In genomic region chr19:3406571-3407111, GRCh38 we compare ENCODE assay signal across 1 cellular context.
TF ChIP-seq lines count a peak whose summit lies in the region.

No MANE protein-coding gene starts in this region.

TF ChIP-seq in liver, 16 proteins besides CTCF, POLR2A, EP300 and RAD21 (continued from another document):
- TF ChIP-seq, protein P1, sequence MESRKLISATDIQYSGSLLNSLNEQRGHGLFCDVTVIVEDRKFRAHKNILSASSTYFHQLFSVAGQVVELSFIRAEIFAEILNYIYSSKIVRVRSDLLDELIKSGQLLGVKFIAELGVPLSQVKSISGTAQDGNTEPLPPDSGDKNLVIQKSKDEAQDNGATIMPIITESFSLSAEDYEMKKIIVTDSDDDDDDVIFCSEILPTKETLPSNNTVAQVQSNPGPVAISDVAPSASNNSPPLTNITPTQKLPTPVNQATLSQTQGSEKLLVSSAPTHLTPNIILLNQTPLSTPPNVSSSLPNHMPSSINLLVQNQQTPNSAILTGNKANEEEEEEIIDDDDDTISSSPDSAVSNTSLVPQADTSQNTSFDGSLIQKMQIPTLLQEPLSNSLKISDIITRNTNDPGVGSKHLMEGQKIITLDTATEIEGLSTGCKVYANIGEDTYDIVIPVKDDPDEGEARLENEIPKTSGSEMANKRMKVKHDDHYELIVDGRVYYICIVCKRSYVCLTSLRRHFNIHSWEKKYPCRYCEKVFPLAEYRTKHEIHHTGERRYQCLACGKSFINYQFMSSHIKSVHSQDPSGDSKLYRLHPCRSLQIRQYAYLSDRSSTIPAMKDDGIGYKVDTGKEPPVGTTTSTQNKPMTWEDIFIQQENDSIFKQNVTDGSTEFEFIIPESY (IDR thresholded peaks at IDR 0.05) = no peak
- TF ChIP-seq SP1 (IDR thresholded peaks at IDR 0.05) (no peak), TAF1 (conservative IDR thresholded peaks at IDR 0.05) (no peak), YY1 (IDR thresholded peaks at IDR 0.05) (no peak), FOXA1 (IDR thresholded peaks at IDR 0.05) (no peak), EGR1 (IDR thresholded peaks at IDR 0.05; ENCODE audit: low read depth in 2 of 2) (no peak), HNF4G (IDR thresholded peaks at IDR 0.05) (no peak), REST (IDR thresholded peaks at IDR 0.05) (no peak), FOXA2 (IDR thresholded peaks at IDR 0.05) (no peak), HNF4A (conservative IDR thresholded peaks at IDR 0.05) (no peak), JUND (IDR thresholded peaks at IDR 0.05) (no peak)
- TF ChIP-seq, protein P2, sequence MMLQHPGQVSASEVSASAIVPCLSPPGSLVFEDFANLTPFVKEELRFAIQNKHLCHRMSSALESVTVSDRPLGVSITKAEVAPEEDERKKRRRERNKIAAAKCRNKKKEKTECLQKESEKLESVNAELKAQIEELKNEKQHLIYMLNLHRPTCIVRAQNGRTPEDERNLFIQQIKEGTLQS (IDR thresholded peaks at IDR 0.05) = no peak
